In genomic region chr6:25138697-25139051, GRCh38 we compare ENCODE assay signal across 8 cellular contexts.
A peak's percentile ranks its signal among the peaks of the same experiment; 100 is the strongest.
DNase-seq lines count a peak whose midpoint lies in the region; ATAC-seq and TF ChIP-seq lines count a peak whose summit lies in the region.

No MANE protein-coding gene starts in this region.

- no peak for TF ChIP-seq EP300 in suprapubic skin (IDR thresholded peaks at IDR 0.05)

- H3K4me2 ChIP-seq in GM23338: no peak overlapping the region

- TF ChIP-seq CTCF in BE2C (IDR thresholded peaks at IDR 0.05; ENCODE audit: low read depth, low read length) (no peak), GM23338 (conservative IDR thresholded peaks at IDR 0.05; ENCODE audit: low read depth in 2 of 2) (no peak), suprapubic skin (IDR thresholded peaks at IDR 0.05) (no peak)

- ATAC-seq in GM23338 (no peak), right cardiac atrium (no peak)

- CTCF ChIA-PET in activated CD4-positive, alpha-beta memory T cell treated with anti-CD3 and anti-CD28 coated beads, Interleukin-2, amount 10 ng/mL, durations not matched to agents 7 days and 5 days (lab: Charles Lee): interaction anchor here (0.6 to 1.9 kb wide), 6 partner anchors 10 to 141 kb away, joined by 3 to 4 read pairs (median 4); partner anchors contain the start of gene CARMIL1

- peaks cover 2% of the 10 kb centered on the region for H3K27me3 Mint-ChIP-seq in GM23338 (ENCODE audit: insufficient read depth, low read depth, poor library complexity)
- no peaks in the 10 kb centered on the region for H3K27me3 Mint-ChIP-seq in activated CD4-positive, alpha-beta memory T cell treated with anti-CD3 and anti-CD28 coated beads, Interleukin-2, amount 10 ng/mL, durations not matched to agents 7 days and 5 days

- peaks cover 4% of the 10 kb centered on the region; the same call in 1 of the 2 replicates for H3K9me2 ChIP-seq in GM23338 (ENCODE audit: insufficient read depth)

- TF ChIP-seq POLR2A in suprapubic skin (IDR thresholded peaks at IDR 0.05): no peak

- H3K4me1 ChIP-seq in BE2C: no peaks in the 10 kb centered on the region
- no peaks in the 10 kb centered on the region for H3K4me1 ChIP-seq in GM23338 (ENCODE audit: insufficient read depth)
- H3K4me1 ChIP-seq in right cardiac atrium (ENCODE audit: control insufficient read depth, insufficient read depth, low read length): no peaks in the 10 kb centered on the region
- H3K4me1 ChIP-seq in suprapubic skin: peaks cover 32% of the 10 kb centered on the region

- peaks cover 3% of the 10 kb centered on the region; the same call in 1 of the 3 replicates for H3K36me3 Mint-ChIP-seq in GM23338 (ENCODE audit: low read depth)
- peaks cover 68% of the 10 kb centered on the region for H3K36me3 Mint-ChIP-seq in activated CD4-positive, alpha-beta memory T cell treated with anti-CD3 and anti-CD28 coated beads, Interleukin-2, amount 10 ng/mL, durations not matched to agents 7 days and 5 days (ENCODE audit: low read depth)

- no peaks in the 10 kb centered on the region for H3F3A ChIP-seq in GM23338 (replicated peaks; ENCODE audit: low read depth)

- no peak overlapping the region for H3K4me3 Mint-ChIP-seq in GM23338
- peak overlapping the region; percentile 83 for H3K4me3 Mint-ChIP-seq in activated CD4-positive, alpha-beta memory T cell treated with anti-CD3 and anti-CD28 coated beads, Interleukin-2, amount 10 ng/mL, durations not matched to agents 7 days and 5 days

- POLR2A ChIA-PET in activated CD4-positive, alpha-beta memory T cell treated with anti-CD3 and anti-CD28 coated beads, Interleukin-2, amount 10 ng/mL, durations not matched to agents 7 days and 5 days (lab: Charles Lee): interaction anchor here (0.6 to 2.9 kb wide), 33 partner anchors 9 to 905 kb away, joined by 3 to 38 read pairs (median 6); partner anchors contain the start of genes ACOT13, GMNN, RIPOR2 and TDP2

- H3K27ac Mint-ChIP-seq in GM23338: no peak overlapping the region
- peak overlapping the region; percentile 96 for H3K27ac Mint-ChIP-seq in activated CD4-positive, alpha-beta memory T cell treated with anti-CD3 and anti-CD28 coated beads, Interleukin-2, amount 10 ng/mL, durations not matched to agents 7 days and 5 days

- H3K4me3 ChIP-seq in BE2C (ENCODE audit: low read depth, low read length) (peak overlapping the region; percentile 57), GM23338 (no peak overlapping the region), right cardiac atrium (ENCODE audit: low read length) (peak overlapping the region; percentile 57), suprapubic skin (peak overlapping the region; percentile 43)

- no peaks in the 10 kb centered on the region for H3K4me1 Mint-ChIP-seq in GM23338
- H3K4me1 Mint-ChIP-seq in activated CD4-positive, alpha-beta memory T cell treated with anti-CD3 and anti-CD28 coated beads, Interleukin-2, amount 10 ng/mL, durations not matched to agents 7 days and 5 days: peaks cover 38% of the 10 kb centered on the region

- 19% methylated on average over 2 of the region's 2 CpGs for WGBS in right cardiac atrium
- WGBS in suprapubic skin: 0% methylated on average over 2 of the region's 2 CpGs

- H3K9me3 ChIP-seq in BE2C (no peaks in the 10 kb centered on the region), right cardiac atrium (ENCODE audit: control insufficient read depth, low read length) (no peaks in the 10 kb centered on the region), suprapubic skin (no peaks in the 10 kb centered on the region)

- intact Hi-C loops in right cardiac atrium (cut with DNase I): no loop called here

- peaks cover 21% of the 10 kb centered on the region; the same call in 2 of the 3 replicates for H3K9me3 Mint-ChIP-seq in GM23338
- H3K9me3 Mint-ChIP-seq in activated CD4-positive, alpha-beta memory T cell treated with anti-CD3 and anti-CD28 coated beads, Interleukin-2, amount 10 ng/mL, durations not matched to agents 7 days and 5 days: peaks cover 4% of the 10 kb centered on the region

- H3K27ac ChIP-seq in GM23338 (ENCODE audit: low read depth): no peak overlapping the region
- no peak overlapping the region for H3K27ac ChIP-seq in right cardiac atrium (ENCODE audit: low read length)
- peak overlapping the region; percentile 92 for H3K27ac ChIP-seq in suprapubic skin

- H2AFZ ChIP-seq in GM23338: peak overlapping the region; percentile 67; the same call in 1 of the 2 replicates

- H3K36me3 ChIP-seq in BE2C (no peaks in the 10 kb centered on the region), GM23338 (ENCODE audit: insufficient read depth) (peaks cover 11% of the 10 kb centered on the region; the same call in 1 of the 2 replicates), suprapubic skin (no peaks in the 10 kb centered on the region)

- H3K27me3 ChIP-seq in BE2C (no peaks in the 10 kb centered on the region), GM23338 (ENCODE audit: insufficient read depth) (no peaks in the 10 kb centered on the region), right cardiac atrium (ENCODE audit: control insufficient read depth, insufficient read depth) (no peaks in the 10 kb centered on the region), suprapubic skin (no peaks in the 10 kb centered on the region)

- DNase-seq in BE2C (no peak), GM23338 (ENCODE audit: low spot score) (no peak), right cardiac atrium (no peak), suprapubic skin (ENCODE audit: low spot score in 2 of 2) (no peak), NOMO-1 treated with dmso at 0.1 percent for 144 hours (lab: John Stamatoyannopoulos, UW; ENCODE audit: unreplicated experiment) (no peak), NCI-H1436 (lab: John Stamatoyannopoulos, UW) (no peak)
- no peak for DNase-seq in activated CD4-positive, alpha-beta memory T cell treated with anti-CD3 and anti-CD28 coated beads, Interleukin-2, amount 10 ng/mL, durations not matched to agents 7 days and 5 days
- DNase-seq in stimulated activated CD4-positive, alpha-beta T cell treated with anti-CD3 and anti-CD28 coated beads, Interleukin-2, amount 100 ng/mL, for 24 hours: no peak

- H3K79me2 ChIP-seq in GM23338 (replicated peaks; ENCODE audit: insufficient read depth): no peaks in the 10 kb centered on the region

- no peaks in the 10 kb centered on the region for H4K20me1 ChIP-seq in GM23338 (replicated peaks; ENCODE audit: insufficient read depth)

TF ChIP-seq in GM23338, 12 proteins besides CTCF, POLR2A, EP300 and RAD21 (continues in another document):
- no peak for TF ChIP-seq EZH2phosphoT487 (IDR thresholded peaks at IDR 0.05; ENCODE audit: unreplicated experiment)
- TF ChIP-seq JUNB (IDR thresholded peaks at IDR 0.05; ENCODE audit: unreplicated experiment): no peak
- no peak for TF ChIP-seq CREB1 (CRISPR knock-in tag; IDR thresholded peaks at IDR 0.05; ENCODE audit: low read depth)
- no peak for TF ChIP-seq ZNF114 (CRISPR knock-in tag; IDR thresholded peaks at IDR 0.05)
- TF ChIP-seq, protein P1, sequence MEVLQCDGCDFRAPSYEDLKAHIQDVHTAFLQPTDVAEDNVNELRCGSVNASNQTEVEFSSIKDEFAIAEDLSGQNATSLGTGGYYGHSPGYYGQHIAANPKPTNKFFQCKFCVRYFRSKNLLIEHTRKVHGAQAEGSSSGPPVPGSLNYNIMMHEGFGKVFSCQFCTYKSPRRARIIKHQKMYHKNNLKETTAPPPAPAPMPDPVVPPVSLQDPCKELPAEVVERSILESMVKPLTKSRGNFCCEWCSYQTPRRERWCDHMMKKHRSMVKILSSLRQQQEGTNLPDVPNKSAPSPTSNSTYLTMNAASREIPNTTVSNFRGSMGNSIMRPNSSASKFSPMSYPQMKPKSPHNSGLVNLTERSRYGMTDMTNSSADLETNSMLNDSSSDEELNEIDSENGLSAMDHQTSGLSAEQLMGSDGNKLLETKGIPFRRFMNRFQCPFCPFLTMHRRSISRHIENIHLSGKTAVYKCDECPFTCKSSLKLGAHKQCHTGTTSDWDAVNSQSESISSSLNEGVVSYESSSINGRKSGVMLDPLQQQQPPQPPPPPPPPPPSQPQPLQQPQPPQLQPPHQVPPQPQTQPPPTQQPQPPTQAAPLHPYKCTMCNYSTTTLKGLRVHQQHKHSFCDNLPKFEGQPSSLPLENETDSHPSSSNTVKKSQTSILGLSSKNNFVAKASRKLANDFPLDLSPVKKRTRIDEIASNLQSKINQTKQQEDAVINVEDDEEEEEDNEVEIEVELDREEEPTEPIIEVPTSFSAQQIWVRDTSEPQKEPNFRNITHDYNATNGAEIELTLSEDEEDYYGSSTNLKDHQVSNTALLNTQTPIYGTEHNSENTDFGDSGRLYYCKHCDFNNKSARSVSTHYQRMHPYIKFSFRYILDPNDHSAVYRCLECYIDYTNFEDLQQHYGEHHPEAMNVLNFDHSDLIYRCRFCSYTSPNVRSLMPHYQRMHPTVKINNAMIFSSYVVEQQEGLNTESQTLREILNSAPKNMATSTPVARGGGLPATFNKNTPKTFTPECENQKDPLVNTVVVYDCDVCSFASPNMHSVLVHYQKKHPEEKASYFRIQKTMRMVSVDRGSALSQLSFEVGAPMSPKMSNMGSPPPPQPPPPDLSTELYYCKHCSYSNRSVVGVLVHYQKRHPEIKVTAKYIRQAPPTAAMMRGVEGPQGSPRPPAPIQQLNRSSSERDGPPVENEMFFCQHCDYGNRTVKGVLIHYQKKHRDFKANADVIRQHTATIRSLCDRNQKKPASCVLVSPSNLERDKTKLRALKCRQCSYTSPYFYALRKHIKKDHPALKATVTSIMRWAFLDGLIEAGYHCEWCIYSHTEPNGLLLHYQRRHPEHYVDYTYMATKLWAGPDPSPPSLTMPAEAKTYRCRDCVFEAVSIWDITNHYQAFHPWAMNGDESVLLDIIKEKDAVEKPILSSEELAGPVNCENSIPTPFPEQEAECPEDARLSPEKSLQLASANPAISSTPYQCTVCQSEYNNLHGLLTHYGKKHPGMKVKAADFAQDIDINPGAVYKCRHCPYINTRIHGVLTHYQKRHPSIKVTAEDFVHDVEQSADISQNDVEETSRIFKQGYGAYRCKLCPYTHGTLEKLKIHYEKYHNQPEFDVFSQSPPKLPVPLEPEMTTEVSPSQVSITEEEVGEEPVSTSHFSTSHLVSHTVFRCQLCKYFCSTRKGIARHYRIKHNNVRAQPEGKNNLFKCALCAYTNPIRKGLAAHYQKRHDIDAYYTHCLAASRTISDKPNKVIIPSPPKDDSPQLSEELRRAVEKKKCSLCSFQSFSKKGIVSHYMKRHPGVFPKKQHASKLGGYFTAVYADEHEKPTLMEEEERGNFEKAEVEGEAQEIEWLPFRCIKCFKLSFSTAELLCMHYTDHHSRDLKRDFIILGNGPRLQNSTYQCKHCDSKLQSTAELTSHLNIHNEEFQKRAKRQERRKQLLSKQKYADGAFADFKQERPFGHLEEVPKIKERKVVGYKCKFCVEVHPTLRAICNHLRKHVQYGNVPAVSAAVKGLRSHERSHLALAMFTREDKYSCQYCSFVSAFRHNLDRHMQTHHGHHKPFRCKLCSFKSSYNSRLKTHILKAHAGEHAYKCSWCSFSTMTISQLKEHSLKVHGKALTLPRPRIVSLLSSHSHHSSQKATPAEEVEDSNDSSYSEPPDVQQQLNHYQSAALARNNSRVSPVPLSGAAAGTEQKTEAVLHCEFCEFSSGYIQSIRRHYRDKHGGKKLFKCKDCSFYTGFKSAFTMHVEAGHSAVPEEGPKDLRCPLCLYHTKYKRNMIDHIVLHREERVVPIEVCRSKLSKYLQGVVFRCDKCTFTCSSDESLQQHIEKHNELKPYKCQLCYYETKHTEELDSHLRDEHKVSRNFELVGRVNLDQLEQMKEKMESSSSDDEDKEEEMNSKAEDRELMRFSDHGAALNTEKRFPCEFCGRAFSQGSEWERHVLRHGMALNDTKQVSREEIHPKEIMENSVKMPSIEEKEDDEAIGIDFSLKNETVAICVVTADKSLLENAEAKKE (CRISPR knock-in tag; IDR thresholded peaks at IDR 0.05): no peak
